Comparison of ENCODE assay signal across 19 cellular contexts in genomic region chrX:63919081-63919480, GRCh38.
DNase-seq lines count a peak whose midpoint lies in the region; ATAC-seq and TF ChIP-seq lines count a peak whose summit lies in the region.
"Had no signal": no experiment of that assay in that cellular context is flagged by ENCODE, and none has a peak within 500 bp of the region (broad histone marks: within the 10 kb centered on the region; RNA-seq: fewer than 3 reads in every experiment).

No MANE protein-coding gene starts in this region.

- no peaks in the 10 kb centered on the region for H3K27me3 Mint-ChIP-seq in activated CD4-positive, alpha-beta memory T cell treated with anti-CD3 and anti-CD28 coated beads for 36 hours
- H3K27me3 Mint-ChIP-seq: B cell; CD4-positive, CD25-positive, alpha-beta regulatory T cell had no signal

- no peaks in the 10 kb centered on the region for H3K9me3 ChIP-seq in ascending aorta
- peaks cover 10% of the 10 kb centered on the region for H3K9me3 ChIP-seq in mammary epithelial cell (replicated peaks; ENCODE audit: insufficient read depth, low read length)
- H3K9me3 ChIP-seq: Caco-2, HAP-1 had no signal

- H3K23ac ChIP-seq in mesendoderm (ENCODE audit: low read length) = no peak overlapping the region

- no peak overlapping the region for H4K5ac ChIP-seq in mesendoderm (ENCODE audit: low read length)

- H3K18ac ChIP-seq in mesendoderm (ENCODE audit: low read length) = no peak overlapping the region

- intact Hi-C loops in ascending aorta (cut with DNase I) (loop anchor here (10.0 kb wide), 1 partner anchor 264 kb away; no protein-coding TSS in a partner anchor), mammary epithelial cell (cut with micrococcal nuclease) (loop anchor here (5.0 kb wide), 1 partner anchor 167 kb away; a partner anchor contains a TSS)
- intact Hi-C loops in activated CD4-positive, alpha-beta memory T cell treated with anti-CD3 and anti-CD28 coated beads for 36 hours (cut with micrococcal nuclease) = no loop called here

- no TSS peak for BruUV-seq in mammary epithelial cell (replicated peaks; lab: Mats Ljungman, UMichigan)

- H3K4me3 Mint-ChIP-seq in activated CD4-positive, alpha-beta memory T cell treated with anti-CD3 and anti-CD28 coated beads for 36 hours = no peak overlapping the region
- H3K4me3 Mint-ChIP-seq: B cell; CD4-positive, CD25-positive, alpha-beta regulatory T cell; CD8-positive, alpha-beta T cell; HFFc6 had no signal

- dilution Hi-C loops in mammary epithelial cell (cut with HindIII; ENCODE audit: low sequenced_read_pairs) = no loop called here

- H3K4me3 ChIP-seq in ascending aorta (no peak overlapping the region), mammary epithelial cell (replicated peaks in 1 of 3; ENCODE audit: insufficient read depth in 1 of 3, low read depth in 2 of 3, low read length in 3 of 3) (no peak overlapping the region), mesendoderm (ENCODE audit: low read length) (no peak overlapping the region)
- H3K4me3 ChIP-seq: BLaER1, HAP-1 had no signal

- POLR2A ChIA-PET in activated CD4-positive, alpha-beta memory T cell treated with anti-CD3 and anti-CD28 coated beads for 36 hours (lab: Charles Lee) = no interaction called here

- peaks cover 27% of the 10 kb centered on the region for H3K9me3 Mint-ChIP-seq in activated CD4-positive, alpha-beta memory T cell treated with anti-CD3 and anti-CD28 coated beads for 36 hours

- peaks cover 13 to 20% of the 10 kb centered on the region in 2 donors for H3K4me1 ChIP-seq in ascending aorta
- peaks cover 7% of the 10 kb centered on the region for H3K4me1 ChIP-seq in mammary epithelial cell (ENCODE audit: insufficient read depth, low read length)
- H3K4me1 ChIP-seq in mesendoderm (ENCODE audit: control insufficient read depth, low read depth, low read length) = no peaks in the 10 kb centered on the region
- H3K4me1 ChIP-seq: BLaER1 had no signal

- no peaks in the 10 kb centered on the region for H3K4me1 Mint-ChIP-seq in activated CD4-positive, alpha-beta memory T cell treated with anti-CD3 and anti-CD28 coated beads for 36 hours (ENCODE audit: low read depth)
- H3K4me1 Mint-ChIP-seq: B cell; CD4-positive, CD25-positive, alpha-beta regulatory T cell had no signal

- no peak overlapping the region for H4K8ac ChIP-seq in mesendoderm (ENCODE audit: low read depth, low read length)

- no peaks in the 10 kb centered on the region for H4K20me1 ChIP-seq in mammary epithelial cell (ENCODE audit: insufficient read depth, low read length)
- H4K20me1 ChIP-seq: BLaER1 had no signal

- no peak overlapping the region for H3K4ac ChIP-seq in mesendoderm (ENCODE audit: low read depth, low read length)

- H3K27ac Mint-ChIP-seq in activated CD4-positive, alpha-beta memory T cell treated with anti-CD3 and anti-CD28 coated beads for 36 hours = no peak overlapping the region
- H3K27ac Mint-ChIP-seq: B cell; CD4-positive, CD25-positive, alpha-beta regulatory T cell; CD8-positive, alpha-beta T cell; HFFc6 had no signal

- no peaks in the 10 kb centered on the region for H3K36me3 ChIP-seq in ascending aorta
- no peaks in the 10 kb centered on the region for H3K36me3 ChIP-seq in mammary epithelial cell (ENCODE audit: insufficient read depth, low read length)
- H3K36me3 ChIP-seq in mesendoderm (ENCODE audit: control insufficient read depth, insufficient read depth, low read length) = no peaks in the 10 kb centered on the region
- H3K36me3 ChIP-seq: BLaER1, HAP-1 had no signal

- no peak for ATAC-seq in HG03095 (IDR thresholded peaks at IDR 0.05; ENCODE audit: unreplicated experiment)
- ATAC-seq: CD8-positive, alpha-beta T cell had no signal

- TF ChIP-seq CTCF in ascending aorta (IDR thresholded peaks at IDR 0.05) = no peak
- no peak for TF ChIP-seq CTCF in mammary epithelial cell (conservative IDR thresholded peaks at IDR 0.05 in 1 of 2, IDR thresholded peaks at IDR 0.05 in 1 of 2; ENCODE audit: extremely low read depth in 1 of 2, insufficient read depth in 1 of 2, low read depth in 1 of 2, low read length in 2 of 2)

- no peaks in the 10 kb centered on the region for H3K79me1 ChIP-seq in mesendoderm (ENCODE audit: low read length)

- H3K56ac ChIP-seq in mesendoderm (ENCODE audit: low read length) = no peak overlapping the region

- H3K27ac ChIP-seq in ascending aorta (peak overlapping the region; percentile 82 to 88), mammary epithelial cell (ENCODE audit: insufficient read depth, low read depth, low read length) (no peak overlapping the region), epithelial cell of prostate (peak overlapping the region; percentile 51), mesendoderm (ENCODE audit: low read depth, low read length) (no peak overlapping the region)
- H3K27ac ChIP-seq: BLaER1, C4-2B had no signal

- H2BK120ac ChIP-seq in mesendoderm (ENCODE audit: low read depth, low read length) = no peak overlapping the region

- no peaks in the 10 kb centered on the region for H3K27me3 ChIP-seq in ascending aorta
- H3K27me3 ChIP-seq in mammary epithelial cell (ENCODE audit: insufficient read depth, low read length) = no peaks in the 10 kb centered on the region
- no peaks in the 10 kb centered on the region for H3K27me3 ChIP-seq in mesendoderm (ENCODE audit: insufficient read depth, low read length, poor library complexity)

- DNase-seq in ascending aorta (ENCODE audit: low spot score in 2 of 2) (no peak), mammary epithelial cell (peak; percentile 24), epithelial cell of prostate (ENCODE audit: low read depth, low spot score) (peak; percentile 41), mesendoderm (peak; percentile 7), NCI-H1417 treated with DMSO at 0.1 percent for 48 hours (lab: John Stamatoyannopoulos, UW) (no peak)
- DNase-seq in activated CD4-positive, alpha-beta memory T cell treated with anti-CD3 and anti-CD28 coated beads for 36 hours = no peak
- DNase-seq: Caco-2; CD4-positive, CD25-positive, alpha-beta regulatory T cell; CD8-positive, alpha-beta T cell; DMS 273 treated with DMSO at 0.1 percent for 48 hours; DMS79 treated with DMSO at 0.1 percent for 48 hours; GF-D8; GOT3 had no signal

- H2BK15ac ChIP-seq in mesendoderm (replicated peaks; ENCODE audit: low read depth) = no peak overlapping the region

- no peak overlapping the region for H3K9ac ChIP-seq in mammary epithelial cell (ENCODE audit: insufficient read depth, low read length)
- H3K9ac ChIP-seq in mesendoderm (ENCODE audit: low read length) = no peak overlapping the region
- H3K9ac ChIP-seq: BLaER1 had no signal

- no peak overlapping the region for H2AFZ ChIP-seq in mammary epithelial cell (ENCODE audit: low read depth, low read length)

- CTCF ChIA-PET in mammary epithelial cell (lab: Charles Lee; ENCODE audit: low non-redundant PET) = interaction anchor here (0.6 kb wide), 1 partner anchor 11 kb away, joined by 3 read pairs; no protein-coding TSS in a partner anchor
- CTCF ChIA-PET in activated CD4-positive, alpha-beta memory T cell treated with anti-CD3 and anti-CD28 coated beads for 36 hours (lab: Charles Lee) = no interaction called here

- in situ Hi-C loops in mammary epithelial cell (cut with MboI; ENCODE audit: low sequenced_read_pairs in 2 of 2) = no loop called here

- no peak overlapping the region for H2BK5ac ChIP-seq in mesendoderm (ENCODE audit: low read length)

- H3K79me2 ChIP-seq in mammary epithelial cell (ENCODE audit: insufficient read depth, low read length) = no peaks in the 10 kb centered on the region
- H3K79me2 ChIP-seq in mesendoderm (ENCODE audit: control insufficient read depth, insufficient read depth, low read length) = no peaks in the 10 kb centered on the region

- H3K36me3 Mint-ChIP-seq in activated CD4-positive, alpha-beta memory T cell treated with anti-CD3 and anti-CD28 coated beads for 36 hours = no peaks in the 10 kb centered on the region
- H3K36me3 Mint-ChIP-seq: CD4-positive, CD25-positive, alpha-beta regulatory T cell; CD8-positive, alpha-beta T cell had no signal

- H3K4me2 ChIP-seq in mammary epithelial cell (ENCODE audit: insufficient read depth, low read depth, low read length) = no peak overlapping the region
- H3K4me2 ChIP-seq in mesendoderm (ENCODE audit: low read length) = no peak overlapping the region
- H3K4me2 ChIP-seq: BLaER1 had no signal

- no peak overlapping the region for H2AK5ac ChIP-seq in mesendoderm (ENCODE audit: low read length)

Comparison
In these comparisons a context has a peak if more than half of its experiments do, and no peak if none do; other contexts are left out.
1. DNase-seq: peak in mammary epithelial cell (single experiment), epithelial cell of prostate (single experiment) and mesendoderm (single experiment); none in ascending aorta (0 of 2), NCI-H1417 treated with DMSO at 0.1 percent for 48 hours (single experiment) and activated CD4-positive, alpha-beta memory T cell treated with anti-CD3 and anti-CD28 coated beads for 36 hours (single experiment).
2. H3K27ac ChIP-seq: peak in ascending aorta (2 of 2) and epithelial cell of prostate (single experiment); none in mammary epithelial cell (single experiment) and mesendoderm (single experiment).